1 cellular context compared by ENCODE assay signal in genomic region chr12:2794736-2795289, GRCh38.
A peak's percentile ranks its signal among the peaks of the same experiment; 100 is the strongest.
TF ChIP-seq lines count a peak whose summit lies in the region.

A gene with protein sequence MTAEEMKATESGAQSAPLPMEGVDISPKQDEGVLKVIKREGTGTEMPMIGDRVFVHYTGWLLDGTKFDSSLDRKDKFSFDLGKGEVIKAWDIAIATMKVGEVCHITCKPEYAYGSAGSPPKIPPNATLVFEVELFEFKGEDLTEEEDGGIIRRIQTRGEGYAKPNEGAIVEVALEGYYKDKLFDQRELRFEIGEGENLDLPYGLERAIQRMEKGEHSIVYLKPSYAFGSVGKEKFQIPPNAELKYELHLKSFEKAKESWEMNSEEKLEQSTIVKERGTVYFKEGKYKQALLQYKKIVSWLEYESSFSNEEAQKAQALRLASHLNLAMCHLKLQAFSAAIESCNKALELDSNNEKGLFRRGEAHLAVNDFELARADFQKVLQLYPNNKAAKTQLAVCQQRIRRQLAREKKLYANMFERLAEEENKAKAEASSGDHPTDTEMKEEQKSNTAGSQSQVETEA (plus strand): TSS chr12:2794970. CDS start chr12:2795140, 170 bp downstream.

TF ChIP-seq in K562, 482 proteins besides CTCF, POLR2A, EP300 and RAD21 (continued from another document and continues in another):
- no peak for TF ChIP-seq BCOR (IDR thresholded peaks at IDR 0.05)
- TF ChIP-seq, protein P1, sequence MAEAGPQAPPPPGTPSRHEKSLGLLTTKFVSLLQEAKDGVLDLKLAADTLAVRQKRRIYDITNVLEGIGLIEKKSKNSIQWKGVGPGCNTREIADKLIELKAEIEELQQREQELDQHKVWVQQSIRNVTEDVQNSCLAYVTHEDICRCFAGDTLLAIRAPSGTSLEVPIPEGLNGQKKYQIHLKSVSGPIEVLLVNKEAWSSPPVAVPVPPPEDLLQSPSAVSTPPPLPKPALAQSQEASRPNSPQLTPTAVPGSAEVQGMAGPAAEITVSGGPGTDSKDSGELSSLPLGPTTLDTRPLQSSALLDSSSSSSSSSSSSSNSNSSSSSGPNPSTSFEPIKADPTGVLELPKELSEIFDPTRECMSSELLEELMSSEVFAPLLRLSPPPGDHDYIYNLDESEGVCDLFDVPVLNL (CRISPR knock-in tag; IDR thresholded peaks at IDR 0.05; ENCODE audit: low read depth), result no peak
- TF ChIP-seq BHLHE40 (IDR thresholded peaks at IDR 0.05; ENCODE audit: low read length), result peak; percentile 53; the same call in 1 of the 2 replicates
- no peak for TF ChIP-seq YBX1 (IDR thresholded peaks at IDR 0.05)
- TF ChIP-seq, protein P2, sequence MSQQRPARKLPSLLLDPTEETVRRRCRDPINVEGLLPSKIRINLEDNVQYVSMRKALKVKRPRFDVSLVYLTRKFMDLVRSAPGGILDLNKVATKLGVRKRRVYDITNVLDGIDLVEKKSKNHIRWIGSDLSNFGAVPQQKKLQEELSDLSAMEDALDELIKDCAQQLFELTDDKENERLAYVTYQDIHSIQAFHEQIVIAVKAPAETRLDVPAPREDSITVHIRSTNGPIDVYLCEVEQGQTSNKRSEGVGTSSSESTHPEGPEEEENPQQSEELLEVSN (IDR thresholded peaks at IDR 0.05; ENCODE audit: borderline replicate concordance in 1 of 2, extremely low read depth in 1 of 2, insufficient read depth in 1 of 2, insufficient read length in 1 of 2, low read depth in 1 of 2, low read length in 1 of 2, poor library complexity in 1 of 2, severe bottlenecking in 1 of 2), result peak; percentile 43 to 85
- no peak for TF ChIP-seq GATA2 (CRISPR knock-in tag; IDR thresholded peaks at IDR 0.05)
- TF ChIP-seq ZC3H4 (CRISPR knock-in tag; IDR thresholded peaks at IDR 0.05; ENCODE audit: borderline replicate concordance), result no peak
- TF ChIP-seq RBBP5 (IDR thresholded peaks at IDR 0.05; ENCODE audit: borderline replicate concordance, insufficient read depth, low read length, poor library complexity, severe bottlenecking), result peak; percentile 6
- TF ChIP-seq CC2D1A (IDR thresholded peaks at IDR 0.05), result peak; percentile 88; the same call in 1 of the 2 replicates
- no peak for TF ChIP-seq HMGXB4 (CRISPR knock-in tag; IDR thresholded peaks at IDR 0.05)
- TF ChIP-seq, protein P3, sequence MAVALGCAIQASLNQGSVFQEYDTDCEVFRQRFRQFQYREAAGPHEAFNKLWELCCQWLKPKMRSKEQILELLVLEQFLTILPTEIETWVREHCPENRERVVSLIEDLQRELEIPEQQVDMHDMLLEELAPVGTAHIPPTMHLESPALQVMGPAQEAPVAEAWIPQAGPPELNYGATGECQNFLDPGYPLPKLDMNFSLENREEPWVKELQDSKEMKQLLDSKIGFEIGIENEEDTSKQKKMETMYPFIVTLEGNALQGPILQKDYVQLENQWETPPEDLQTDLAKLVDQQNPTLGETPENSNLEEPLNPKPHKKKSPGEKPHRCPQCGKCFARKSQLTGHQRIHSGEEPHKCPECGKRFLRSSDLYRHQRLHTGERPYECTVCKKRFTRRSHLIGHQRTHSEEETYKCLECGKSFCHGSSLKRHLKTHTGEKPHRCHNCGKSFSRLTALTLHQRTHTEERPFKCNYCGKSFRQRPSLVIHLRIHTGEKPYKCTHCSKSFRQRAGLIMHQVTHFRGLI (CRISPR knock-in tag; IDR thresholded peaks at IDR 0.05), result no peak
- TF ChIP-seq, protein P4, sequence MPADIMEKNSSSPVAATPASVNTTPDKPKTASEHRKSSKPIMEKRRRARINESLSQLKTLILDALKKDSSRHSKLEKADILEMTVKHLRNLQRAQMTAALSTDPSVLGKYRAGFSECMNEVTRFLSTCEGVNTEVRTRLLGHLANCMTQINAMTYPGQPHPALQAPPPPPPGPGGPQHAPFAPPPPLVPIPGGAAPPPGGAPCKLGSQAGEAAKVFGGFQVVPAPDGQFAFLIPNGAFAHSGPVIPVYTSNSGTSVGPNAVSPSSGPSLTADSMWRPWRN (IDR thresholded peaks at IDR 0.05; ENCODE audit: low read depth), result no peak
- no peak for TF ChIP-seq ZNF766 (CRISPR knock-in tag; conservative IDR thresholded peaks at IDR 0.05)
- no peak for TF ChIP-seq ZNF408 (CRISPR knock-in tag; IDR thresholded peaks at IDR 0.05; ENCODE audit: low read depth)
- no peak for TF ChIP-seq SRSF9 (IDR thresholded peaks at IDR 0.05; ENCODE audit: borderline replicate concordance, low read depth, low read length)
- TF ChIP-seq ZNF224 (CRISPR knock-in tag; IDR thresholded peaks at IDR 0.05), result no peak
- TF ChIP-seq HNRNPLL (IDR thresholded peaks at IDR 0.05; ENCODE audit: low read depth, low read length, poor library complexity, severe bottlenecking), result peak; percentile 44
- TF ChIP-seq MEF2A (IDR thresholded peaks at IDR 0.05; ENCODE audit: control insufficient read depth, low read depth, low read length), result no peak
- TF ChIP-seq, protein P5, sequence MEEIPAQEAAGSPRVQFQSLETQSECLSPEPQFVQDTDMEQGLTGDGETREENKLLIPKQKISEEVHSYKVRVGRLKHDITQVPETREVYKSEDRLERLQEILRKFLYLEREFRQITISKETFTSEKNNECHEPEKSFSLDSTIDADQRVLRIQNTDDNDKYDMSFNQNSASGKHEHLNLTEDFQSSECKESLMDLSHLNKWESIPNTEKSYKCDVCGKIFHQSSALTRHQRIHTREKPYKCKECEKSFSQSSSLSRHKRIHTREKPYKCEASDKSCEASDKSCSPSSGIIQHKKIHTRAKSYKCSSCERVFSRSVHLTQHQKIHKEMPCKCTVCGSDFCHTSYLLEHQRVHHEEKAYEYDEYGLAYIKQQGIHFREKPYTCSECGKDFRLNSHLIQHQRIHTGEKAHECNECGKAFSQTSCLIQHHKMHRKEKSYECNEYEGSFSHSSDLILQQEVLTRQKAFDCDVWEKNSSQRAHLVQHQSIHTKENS (CRISPR knock-in tag; IDR thresholded peaks at IDR 0.05), result no peak
- no peak for TF ChIP-seq TOE1 (IDR thresholded peaks at IDR 0.05; ENCODE audit: borderline replicate concordance)
- TF ChIP-seq TOE1 (CRISPR knock-in tag; IDR thresholded peaks at IDR 0.05; ENCODE audit: borderline replicate concordance, low read depth), result no peak
- 0 out of 4 replicates have a peak, but pooled peaks of 1 of the 2 experiments have one; percentile 36 for TF ChIP-seq NONO (IDR thresholded peaks at IDR 0.05; ENCODE audit: low read depth in 2 of 2, low read length in 1 of 2)
- TF ChIP-seq GTF3C2 (IDR thresholded peaks at IDR 0.05; ENCODE audit: borderline replicate concordance, extremely low read depth, insufficient read length), result no peak
- TF ChIP-seq BRCA1 (IDR thresholded peaks at IDR 0.05), result no peak
- TF ChIP-seq BRCA1 (CRISPR knock-in tag; IDR thresholded peaks at IDR 0.05), result no peak
- 0 out of 2 replicates have a peak, but pooled peaks have one; percentile 54 for TF ChIP-seq ZBTB17 (CRISPR knock-in tag; IDR thresholded peaks at IDR 0.05)
- TF ChIP-seq, protein P6, sequence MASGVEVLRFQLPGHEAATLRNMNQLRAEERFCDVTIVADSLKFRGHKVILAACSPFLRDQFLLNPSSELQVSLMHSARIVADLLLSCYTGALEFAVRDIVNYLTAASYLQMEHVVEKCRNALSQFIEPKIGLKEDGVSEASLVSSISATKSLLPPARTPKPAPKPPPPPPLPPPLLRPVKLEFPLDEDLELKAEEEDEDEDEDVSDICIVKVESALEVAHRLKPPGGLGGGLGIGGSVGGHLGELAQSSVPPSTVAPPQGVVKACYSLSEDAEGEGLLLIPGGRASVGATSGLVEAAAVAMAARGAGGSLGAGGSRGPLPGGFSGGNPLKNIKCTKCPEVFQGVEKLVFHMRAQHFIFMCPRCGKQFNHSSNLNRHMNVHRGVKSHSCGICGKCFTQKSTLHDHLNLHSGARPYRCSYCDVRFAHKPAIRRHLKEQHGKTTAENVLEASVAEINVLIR (CRISPR knock-in tag; IDR thresholded peaks at IDR 0.05), result no peak
- TF ChIP-seq ZNF311 (CRISPR knock-in tag; IDR thresholded peaks at IDR 0.05), result no peak
- no peak for TF ChIP-seq PHB2 (IDR thresholded peaks at IDR 0.05; ENCODE audit: low read depth)
- no peak for TF ChIP-seq SIX5 (IDR thresholded peaks at IDR 0.05; ENCODE audit: borderline replicate concordance in 1 of 2, insufficient read depth in 1 of 2, low read depth in 1 of 2, low read length in 2 of 2)
- TF ChIP-seq HMGN3 (IDR thresholded peaks at IDR 0.05; ENCODE audit: borderline replicate concordance, extremely low read depth, insufficient read length, low read depth, low read length), result peak; percentile 63
- TF ChIP-seq CBX2 (IDR thresholded peaks at IDR 0.05; ENCODE audit: insufficient read depth, low read length, poor library complexity, severe bottlenecking), result no peak
- no peak for TF ChIP-seq NCOA2 (IDR thresholded peaks at IDR 0.05; ENCODE audit: partially characterized antibody in 2 of 2)
- TF ChIP-seq, protein P7, sequence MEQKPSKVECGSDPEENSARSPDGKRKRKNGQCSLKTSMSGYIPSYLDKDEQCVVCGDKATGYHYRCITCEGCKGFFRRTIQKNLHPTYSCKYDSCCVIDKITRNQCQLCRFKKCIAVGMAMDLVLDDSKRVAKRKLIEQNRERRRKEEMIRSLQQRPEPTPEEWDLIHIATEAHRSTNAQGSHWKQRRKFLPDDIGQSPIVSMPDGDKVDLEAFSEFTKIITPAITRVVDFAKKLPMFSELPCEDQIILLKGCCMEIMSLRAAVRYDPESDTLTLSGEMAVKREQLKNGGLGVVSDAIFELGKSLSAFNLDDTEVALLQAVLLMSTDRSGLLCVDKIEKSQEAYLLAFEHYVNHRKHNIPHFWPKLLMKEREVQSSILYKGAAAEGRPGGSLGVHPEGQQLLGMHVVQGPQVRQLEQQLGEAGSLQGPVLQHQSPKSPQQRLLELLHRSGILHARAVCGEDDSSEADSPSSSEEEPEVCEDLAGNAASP (IDR thresholded peaks at IDR 0.05), result no peak
- TF ChIP-seq TCFL5 (CRISPR knock-in tag; conservative IDR thresholded peaks at IDR 0.05), result no peak
- TF ChIP-seq CBX3 (IDR thresholded peaks at IDR 0.05; ENCODE audit: borderline replicate concordance in 1 of 2, low read length in 2 of 2), result no peak
- TF ChIP-seq SUPT5H (IDR thresholded peaks at IDR 0.05), result peak; percentile 26; the same call in 1 of the 2 replicates
- no peak for TF ChIP-seq NCOR1 (IDR thresholded peaks at IDR 0.05)
- TF ChIP-seq ZNF507 (tag; conservative IDR thresholded peaks at IDR 0.05), result no peak
- TF ChIP-seq, protein P8, sequence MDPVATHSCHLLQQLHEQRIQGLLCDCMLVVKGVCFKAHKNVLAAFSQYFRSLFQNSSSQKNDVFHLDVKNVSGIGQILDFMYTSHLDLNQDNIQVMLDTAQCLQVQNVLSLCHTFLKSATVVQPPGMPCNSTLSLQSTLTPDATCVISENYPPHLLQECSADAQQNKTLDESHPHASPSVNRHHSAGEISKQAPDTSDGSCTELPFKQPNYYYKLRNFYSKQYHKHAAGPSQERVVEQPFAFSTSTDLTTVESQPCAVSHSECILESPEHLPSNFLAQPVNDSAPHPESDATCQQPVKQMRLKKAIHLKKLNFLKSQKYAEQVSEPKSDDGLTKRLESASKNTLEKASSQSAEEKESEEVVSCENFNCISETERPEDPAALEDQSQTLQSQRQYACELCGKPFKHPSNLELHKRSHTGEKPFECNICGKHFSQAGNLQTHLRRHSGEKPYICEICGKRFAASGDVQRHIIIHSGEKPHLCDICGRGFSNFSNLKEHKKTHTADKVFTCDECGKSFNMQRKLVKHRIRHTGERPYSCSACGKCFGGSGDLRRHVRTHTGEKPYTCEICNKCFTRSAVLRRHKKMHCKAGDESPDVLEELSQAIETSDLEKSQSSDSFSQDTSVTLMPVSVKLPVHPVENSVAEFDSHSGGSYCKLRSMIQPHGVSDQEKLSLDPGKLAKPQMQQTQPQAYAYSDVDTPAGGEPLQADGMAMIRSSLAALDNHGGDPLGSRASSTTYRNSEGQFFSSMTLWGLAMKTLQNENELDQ (CRISPR knock-in tag; IDR thresholded peaks at IDR 0.05; ENCODE audit: borderline replicate concordance), result no peak
- 0 out of 2 replicates have a peak, but pooled peaks have one; percentile 12 for TF ChIP-seq KLF16 (IDR thresholded peaks at IDR 0.05)
- no peak for TF ChIP-seq ZNF165 (CRISPR knock-in tag; IDR thresholded peaks at IDR 0.05; ENCODE audit: borderline replicate concordance)
- no peak for TF ChIP-seq ZNF444 (CRISPR knock-in tag; IDR thresholded peaks at IDR 0.05)
- TF ChIP-seq, protein P9, sequence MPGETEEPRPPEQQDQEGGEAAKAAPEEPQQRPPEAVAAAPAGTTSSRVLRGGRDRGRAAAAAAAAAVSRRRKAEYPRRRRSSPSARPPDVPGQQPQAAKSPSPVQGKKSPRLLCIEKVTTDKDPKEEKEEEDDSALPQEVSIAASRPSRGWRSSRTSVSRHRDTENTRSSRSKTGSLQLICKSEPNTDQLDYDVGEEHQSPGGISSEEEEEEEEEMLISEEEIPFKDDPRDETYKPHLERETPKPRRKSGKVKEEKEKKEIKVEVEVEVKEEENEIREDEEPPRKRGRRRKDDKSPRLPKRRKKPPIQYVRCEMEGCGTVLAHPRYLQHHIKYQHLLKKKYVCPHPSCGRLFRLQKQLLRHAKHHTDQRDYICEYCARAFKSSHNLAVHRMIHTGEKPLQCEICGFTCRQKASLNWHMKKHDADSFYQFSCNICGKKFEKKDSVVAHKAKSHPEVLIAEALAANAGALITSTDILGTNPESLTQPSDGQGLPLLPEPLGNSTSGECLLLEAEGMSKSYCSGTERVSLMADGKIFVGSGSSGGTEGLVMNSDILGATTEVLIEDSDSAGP (CRISPR knock-in tag; IDR thresholded peaks at IDR 0.05), result no peak
- TF ChIP-seq NRF1 (conservative IDR thresholded peaks at IDR 0.05 in 1 of 2, IDR thresholded peaks at IDR 0.05 in 1 of 2), result peak; percentile 66 to 68; a peak in 2 of 4 replicates
